20 cellular contexts compared by ENCODE assay signal in the genomic region with DNA sequence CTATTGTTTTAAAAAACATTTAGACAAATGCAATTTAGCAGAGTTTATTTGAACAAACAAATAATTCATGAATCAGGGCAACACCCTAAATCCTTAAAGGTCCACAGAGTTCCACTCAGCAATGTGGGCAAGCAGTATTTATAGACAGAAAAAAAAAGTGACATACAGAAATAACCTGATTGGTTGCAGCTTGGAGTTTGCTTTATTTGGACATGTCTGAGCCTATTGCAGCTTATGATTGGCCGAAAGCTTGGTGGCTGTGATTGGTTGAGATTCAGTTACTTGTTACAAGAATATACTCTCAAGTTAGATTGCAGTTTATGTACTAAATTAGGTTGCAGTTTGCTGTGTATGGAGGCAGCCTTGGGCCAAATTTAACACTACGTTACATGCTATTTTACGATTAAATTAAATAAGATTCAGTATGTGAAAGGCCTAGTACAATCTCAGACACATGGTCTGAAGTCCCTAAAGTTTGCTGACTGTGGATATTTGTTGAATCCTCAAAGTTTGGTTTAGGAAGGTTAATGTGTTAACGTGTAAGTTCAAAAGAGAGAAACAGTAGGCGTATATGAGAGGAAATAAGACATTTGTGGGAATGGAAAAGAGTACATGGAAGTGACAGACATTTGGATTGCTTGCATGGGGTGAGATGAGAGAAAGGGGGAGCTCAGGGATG.
"Had no signal": no experiment of that assay in that cellular context is flagged by ENCODE, and none has a peak within 500 bp of the region (broad histone marks: within the 10 kb centered on the region; RNA-seq: fewer than 3 reads in every experiment).

No MANE protein-coding gene starts in this region.

- H3K4me1 ChIP-seq: breast epithelium, lower lobe of right lung, right atrium auricular region had no signal

- H3K4me3 ChIP-seq: breast epithelium, lower lobe of right lung, right atrium auricular region, smooth muscle cell had no signal

- H3K9me3 ChIP-seq: breast epithelium, lower lobe of right lung, right atrium auricular region had no signal

- H3K36me3 ChIP-seq: breast epithelium, lower lobe of right lung, right atrium auricular region had no signal

- H3K4me2 ChIP-seq: smooth muscle cell had no signal

- DNase-seq: activated CD4-positive, alpha-beta T cell treated with anti-CD3 and anti-CD28 coated beads, Interleukin-2, amount 50 U/mL, for 4 hours; activated CD8-positive, alpha-beta memory T cell treated with anti-CD3 and anti-CD28 coated beads, Interleukin-2, amount 10 ng/mL, durations not matched to agents 7 days and 5 days; activated gamma-delta T cell; activated naive CD8-positive, alpha-beta T cell treated with anti-CD3 and anti-CD28 coated beads for 36 hours; activated T-cell treated with anti-CD3 and anti-CD28 coated beads, Interleukin-2, amount 50 U/mL, for 4 hours; anterior cingulate cortex; dermis blood vessel endothelial cell; glutamatergic neuron; immature natural killer cell; lower lobe of right lung; midbrain; posterior cingulate gyrus; stimulated activated CD4-positive, alpha-beta T cell treated with anti-CD3 and anti-CD28 coated beads, Interleukin-2, amount 100 ng/mL, for 24 hours; stimulated activated naive B cell treated with anti-CD40 and anti-IgM and Interleukin-4, amounts not matched to agents 10 μg/mL and 1 μg/mL and 100 μg/mL, for 72 hours; substantia nigra; T-helper 2 cell; trophoblast cell had no signal

- H3K27ac ChIP-seq: breast epithelium, lower lobe of right lung, right atrium auricular region had no signal

- H3K27me3 ChIP-seq: breast epithelium, right atrium auricular region had no signal

- ATAC-seq: activated CD8-positive, alpha-beta memory T cell treated with anti-CD3 and anti-CD28 coated beads, Interleukin-2, amount 10 ng/mL, durations not matched to agents 7 days and 5 days; activated T-cell treated with anti-CD3 and anti-CD28 coated beads, Interleukin-2, amount 50 U/mL, for 4 hours; lower lobe of right lung; stimulated activated naive B cell treated with anti-CD40 and anti-IgM and Interleukin-4, amounts not matched to agents 10 μg/mL and 1 μg/mL and 100 μg/mL, for 72 hours had no signal
